In the genomic region with DNA sequence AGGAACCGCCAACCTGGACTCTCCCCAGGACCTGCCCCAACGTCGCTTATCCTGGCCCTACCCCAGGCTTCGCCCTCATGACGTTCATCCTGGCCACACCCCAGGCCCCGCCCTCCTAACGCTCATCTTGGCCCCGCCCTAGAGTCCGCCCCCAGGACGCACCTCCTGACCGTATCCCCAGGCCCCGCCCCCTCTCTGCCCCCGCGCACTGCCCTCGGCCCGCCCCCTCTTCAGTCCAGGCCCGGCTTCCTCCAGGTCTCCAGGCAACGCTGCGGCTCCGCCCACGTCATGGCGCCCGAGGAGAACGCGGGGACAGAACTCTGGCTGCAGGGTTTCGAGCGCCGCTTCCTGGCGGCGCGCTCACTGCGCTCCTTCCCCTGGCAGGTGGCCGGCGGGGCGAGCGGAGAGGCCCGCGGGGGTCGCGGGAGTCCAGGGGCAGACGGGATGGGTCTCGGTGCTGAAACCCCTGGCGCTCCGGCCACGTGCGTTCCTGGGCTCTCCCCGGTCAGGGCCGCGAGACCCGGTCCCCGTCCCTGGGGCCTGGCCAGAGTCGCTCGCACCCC, we compare ENCODE assay signal across 8 cellular contexts. TPM values are rescaled to one million over a fixed set of nuclear protein-coding genes. Genes with fewer than 3 reads are reported as not detected.
DNase-seq lines count a peak whose midpoint lies in the region; ATAC-seq, FAIRE-seq and TF ChIP-seq lines count a peak whose summit lies in the region.
"Not testable (repeated sequence)": the region's sequence is repeated elsewhere in the genome, so short reads cannot be mapped to it uniquely, and the experiment has no call there.

No MANE protein-coding gene starts in this region.

- peaks cover 14% of the 10 kb centered on the region for H3K9me3 Mint-ChIP-seq in WTC11

- H3K4me2 ChIP-seq in DND-41 (ENCODE audit: insufficient read depth, low read length) (peak overlapping the region; percentile 64), K562 (ENCODE audit: insufficient read depth, low read length) (peak overlapping the region; percentile 68)

- peak; percentile 96 for ATAC-seq in DND-41 (ENCODE audit: insufficient read depth, low read depth)
- peak; percentile 91 for ATAC-seq in HG02884 (IDR thresholded peaks at IDR 0.05; ENCODE audit: unreplicated experiment)
- peak; percentile 99 for ATAC-seq in WTC11
- peak; percentile 100 for ATAC-seq in K562
- peak; percentile 100 for ATAC-seq in left ventricle myocardium superior

- peaks cover 20% of the 10 kb centered on the region for H3K36me3 Mint-ChIP-seq in WTC11

- TF ChIP-seq EP300 in K562 (IDR thresholded peaks at IDR 0.05; ENCODE audit: low read length); ovary (IDR thresholded peaks at IDR 0.05); stomach (IDR thresholded peaks at IDR 0.05): not testable (repeated sequence)

- DNase-seq in DND-41 (peak; percentile 95), NCI-H2171 (lab: John Stamatoyannopoulos, UW) (peak; percentile 70), WTC11 (ENCODE audit: low spot score) (peak; percentile 89), K562 (ENCODE audit: extremely low read depth in 1 of 4, low spot score in 3 of 4) (peak; percentile 88 to 94 (median 90)), left ventricle myocardium superior (peak; percentile 98), ovary (peak; percentile 97 to 100 (median 99)), stomach (peak; percentile 99)

- WGBS in K562 (ENCODE audit: insufficient coverage, low coverage, missing lambda C conversion rate) = 0% methylated on average over 27 of the region's 53 CpGs
- WGBS in ovary, 3 donors = 0 to 3% (median 1%) methylated on average over 23 to 53 of the region's 53 CpGs
- 0 to 1% (median 1%) methylated on average over 6 to 53 of the region's 53 CpGs for WGBS in stomach, 5 donors

- peak overlapping the region; percentile 20 to 59; a peak in 3 of 4 replicates for H3K4me3 ChIP-seq in DND-41 (ENCODE audit: low read depth in 1 of 2, low read length in 2 of 2)
- H3K4me3 ChIP-seq in K562 = peak overlapping the region; percentile 62
- H3K4me3 ChIP-seq in ovary = peak overlapping the region; percentile 71
- peak overlapping the region; percentile 70 to 93 (median 76) for H3K4me3 ChIP-seq in stomach

- TF ChIP-seq CTCF in DND-41 (IDR thresholded peaks at IDR 0.05; ENCODE audit: borderline replicate concordance, extremely low read depth, low read length, poor library complexity, severe bottlenecking) (peak; percentile 5), K562 (IDR thresholded peaks at IDR 0.05 in 2 of 3, conservative IDR thresholded peaks at IDR 0.05 in 1 of 3; ENCODE audit: insufficient read depth in 2 of 3, low read depth in 1 of 3, low read length in 3 of 3) (peak in 2 of 3 experiments; percentile 15 to 35; a peak in 2 of 6 replicates), ovary (IDR thresholded peaks at IDR 0.05) (peak in 1 of 3 donors; percentile 21)
- TF ChIP-seq CTCF in WTC11 (IDR thresholded peaks at IDR 0.05); stomach (IDR thresholded peaks at IDR 0.05): not testable (repeated sequence)

- not testable (repeated sequence) for H3K79me2 ChIP-seq in DND-41 (ENCODE audit: insufficient read depth, low read length); K562 (ENCODE audit: control insufficient read depth, insufficient read depth, low read length)

- POLR2A ChIA-PET in WTC11 (lab: Charles Lee); K562 (lab: Yijun Ruan, JAX): not testable (repeated sequence)

- H3K27ac Mint-ChIP-seq in WTC11 = peak overlapping the region; percentile 76; the same call in 1 of the 2 replicates

- peak in 1 of 2 experiments; percentile 34; a peak in 3 of 4 replicates for TF ChIP-seq RAD21 in K562 (CRISPR knock-in tag; conservative IDR thresholded peaks at IDR 0.05 in 1 of 2, IDR thresholded peaks at IDR 0.05 in 1 of 2)

- not testable (repeated sequence) for H3K27me3 Mint-ChIP-seq in WTC11 (ENCODE audit: low read depth)

- H3K9ac ChIP-seq in DND-41 (ENCODE audit: low read depth, low read length) = peak overlapping the region; percentile 62
- H3K9ac ChIP-seq in K562 (ENCODE audit: insufficient read depth in 1 of 2, low read depth in 2 of 2, low read length in 2 of 2) = peak overlapping the region; percentile 71 to 90

- peak overlapping the region; percentile 47 for H3K27ac ChIP-seq in DND-41 (ENCODE audit: low read length)
- H3K27ac ChIP-seq in K562 (ENCODE audit: extremely low read depth, low read depth, low read length) = peak overlapping the region; percentile 75
- H3K27ac ChIP-seq in ovary = peak overlapping the region in 1 of 2 donors; percentile 85
- peak overlapping the region; percentile 86 to 96 (median 87) for H3K27ac ChIP-seq in stomach

- H3K4me1 Mint-ChIP-seq in WTC11 = not testable (repeated sequence)

- intact Hi-C loops in K562 (cut with micrococcal nuclease); left ventricle myocardium superior (cut with micrococcal nuclease); ovary (cut with DNase I); stomach (cut with DNase I; ENCODE audit: low total_unique reads): not testable (repeated sequence)

- in situ Hi-C loops in K562 (cut with MboI) = loop anchor here (10.0 kb wide), 1 partner anchor 72 kb away; a partner anchor contains a TSS

- peak overlapping the region; percentile 70 for H3K4me3 Mint-ChIP-seq in WTC11

- H3K36me3 ChIP-seq in DND-41 (ENCODE audit: insufficient read depth, low read length); K562 (ENCODE audit: control insufficient read depth, insufficient read depth, low read length); ovary; stomach: not testable (repeated sequence)

- FAIRE-seq in K562 (lab: Jason Lieb, UNC) = peak; percentile 88

- H2AFZ ChIP-seq in DND-41 (ENCODE audit: low read depth, low read length) (peak overlapping the region; percentile 70), K562 (ENCODE audit: low read depth, low read length) (peak overlapping the region; percentile 82)

- H3K27me3 ChIP-seq in DND-41 (ENCODE audit: insufficient read depth, low read length, poor library complexity); K562 (ENCODE audit: control insufficient read depth in 2 of 2, insufficient read depth in 2 of 2, low read length in 2 of 2); ovary; stomach: not testable (repeated sequence)

- peak; percentile 83 for TF ChIP-seq POLR2A in K562 (conservative IDR thresholded peaks at IDR 0.05)
- TF ChIP-seq POLR2A in ovary (IDR thresholded peaks at IDR 0.05) = peak; percentile 45
- peak in 1 of 4 donors; percentile 45 for TF ChIP-seq POLR2A in stomach (IDR thresholded peaks at IDR 0.05)

- H4K20me1 ChIP-seq in DND-41 (ENCODE audit: insufficient read depth, low read length); K562 (replicated peaks; ENCODE audit: control insufficient read depth, insufficient read depth, low read length): not testable (repeated sequence)

- not testable (repeated sequence) for BruUV-seq in K562 (replicated peaks; lab: Mats Ljungman, UMichigan)

- CTCF ChIA-PET in WTC11 (lab: Charles Lee) = interaction anchor here (0.8 kb wide), 1 partner anchor 152 kb away, joined by 3 read pairs; no protein-coding TSS in a partner anchor
- CTCF ChIA-PET in K562 (lab: Yijun Ruan, JAX; ENCODE audit: low intra/inter-chr PET ratio) = not testable (repeated sequence)

- not testable (repeated sequence) for H3K9me3 ChIP-seq in DND-41 (ENCODE audit: insufficient read depth, low read length, severe bottlenecking); K562 (replicated peaks; ENCODE audit: control insufficient read depth, insufficient read depth, low read depth, low read length); ovary; stomach

- not testable (repeated sequence) for H3K4me1 ChIP-seq in DND-41 (ENCODE audit: insufficient read depth, low read length); ovary (ENCODE audit: insufficient read depth)
- H3K4me1 ChIP-seq in K562 (replicated peaks in 1 of 2; ENCODE audit: control insufficient read depth in 2 of 2, insufficient read depth in 2 of 2, low read length in 2 of 2) (peaks cover 0 to 10% of the 10 kb centered on the region in 2 experiments; a peak in 2 of 5 replicates), stomach (peaks cover 0 to 12% (median 7%) of the 10 kb centered on the region in 4 donors)

- not testable (repeated sequence) for H3K9me1 ChIP-seq in K562 (ENCODE audit: control insufficient read depth, insufficient read depth, low read length)

RNA-seq across cellular contexts. Expression of a gene that starts 17.1 kb away (rescaled TPM):
- total RNA-seq in WTC11 (2021) (0.09 to 0.11 TPM in 2 of 3 replicates, not detected in the other), K562 (2014; rRNA removed) (not detected in 2 replicates), K562 (2014; rRNA removed; fragmentation: Illumina TruSeq; extraction: Trizol) (not detected in 2 replicates), K562 (2015; rRNA removed; fragmentation: Illumina TruSeq; extraction: Trizol) (not detected in 2 replicates), K562 (2021) (not detected in 2 replicates), left ventricle myocardium superior (not detected), ovary (not detected), stomach (not detected)
- total RNA-seq in K562 (2011; cell fraction: chromatin; rRNA removed; ENCODE audit: low replicate concordance) = not detected in 2 replicates
- total RNA-seq in K562 (2011; cell fraction: nucleolus; rRNA removed) = not detected in 2 replicates
- not detected in 2 replicates for total RNA-seq in K562 (2011; cell fraction: nucleoplasm; rRNA removed)
- polyA plus RNA-seq in K562 (2011; rRNA removed) (not detected in 2 replicates), K562 (2014; fragmentation: Illumina TruSeq; extraction: Trizol) (not detected in 2 replicates), K562 (2014; fragmentation: Nextera tagmentation; extraction: Ambion mirVana) (not detected), K562 (2014; rRNA removed) (not detected in 2 replicates), ovary (not detected), stomach (not detected)
- not detected in 2 replicates for polyA plus RNA-seq in K562 (2011; cell fraction: cytosol; rRNA removed)
- not detected in 2 replicates for polyA plus RNA-seq in K562 (2011; cell fraction: nucleus; rRNA removed)
- not detected in 2 replicates for polyA plus RNA-seq in K562 (2012)
- polyA minus RNA-seq in K562 (2011; rRNA and poly(A)+ RNA removed) = not detected in 2 replicates
- polyA minus RNA-seq in K562 (2011; cell fraction: cytosol; rRNA and poly(A)+ RNA removed) = not detected in 2 replicates
- not detected in 2 replicates for polyA minus RNA-seq in K562 (2011; cell fraction: nucleus; rRNA and poly(A)+ RNA removed)

RNA-seq across cellular contexts. Expression of a gene that starts 57.4 kb away (rescaled TPM):
- total RNA-seq in WTC11 (2021) = not detected in 3 replicates
- not detected in 2 replicates for total RNA-seq in K562 (2011; cell fraction: chromatin; rRNA removed; ENCODE audit: low replicate concordance)
- not detected in 2 replicates for total RNA-seq in K562 (2011; cell fraction: nucleolus; rRNA removed)
- not detected in 2 replicates for total RNA-seq in K562 (2011; cell fraction: nucleoplasm; rRNA removed)
- total RNA-seq in K562 (2014; rRNA removed) = not detected in 2 replicates
- total RNA-seq in K562 (2014; rRNA removed; fragmentation: Illumina TruSeq; extraction: Trizol) = not detected in 2 replicates
- total RNA-seq in K562 (2015; rRNA removed; fragmentation: Illumina TruSeq; extraction: Trizol) = not detected in 2 replicates
- not detected in 2 replicates for total RNA-seq in K562 (2021)
- not detected in 2 replicates for polyA plus RNA-seq in K562 (2011; rRNA removed)
- polyA plus RNA-seq in K562 (2011; cell fraction: cytosol; rRNA removed) = not detected in 2 replicates
- polyA plus RNA-seq in K562 (2011; cell fraction: nucleus; rRNA removed) = not detected in 2 replicates
- polyA plus RNA-seq in K562 (2012) = not detected in 2 replicates
- not detected in 2 replicates for polyA plus RNA-seq in K562 (2014; fragmentation: Illumina TruSeq; extraction: Trizol)
- polyA plus RNA-seq in K562 (2014; fragmentation: Nextera tagmentation; extraction: Ambion mirVana) = not detected
- polyA plus RNA-seq in K562 (2014; rRNA removed) = not detected in 2 replicates
- not detected in 2 replicates for polyA minus RNA-seq in K562 (2011; rRNA and poly(A)+ RNA removed)
- not detected in 2 replicates for polyA minus RNA-seq in K562 (2011; cell fraction: cytosol; rRNA and poly(A)+ RNA removed)
- polyA minus RNA-seq in K562 (2011; cell fraction: nucleus; rRNA and poly(A)+ RNA removed) = not detected in 2 replicates
- total RNA-seq in left ventricle myocardium superior = not detected
- total RNA-seq in ovary = not detected
- not detected for polyA plus RNA-seq in ovary
- total RNA-seq in stomach = not detected
- polyA plus RNA-seq in stomach = not detected
